Comparison of ENCODE assay signal across 15 cellular contexts in genomic region chr17:76202516-76202915, GRCh38. TPM values are rescaled to one million over a fixed set of nuclear protein-coding genes. Genes with fewer than 3 reads are reported as not detected.
DNase-seq lines count a peak whose midpoint lies in the region; ATAC-seq, FAIRE-seq and TF ChIP-seq lines count a peak whose summit lies in the region.
"Had no signal": no experiment of that assay in that cellular context is flagged by ENCODE, and none has a peak within 500 bp of the region (broad histone marks: within the 10 kb centered on the region; RNA-seq: fewer than 3 reads in every experiment).

No MANE protein-coding gene starts in this region.

- ATAC-seq in GM19395 (IDR thresholded peaks at IDR 0.05; ENCODE audit: unreplicated experiment) (no peak), HG03045 (IDR thresholded peaks at IDR 0.05; ENCODE audit: unreplicated experiment) (no peak)
- ATAC-seq: activated CD4-positive, alpha-beta T cell treated with anti-CD3 and anti-CD28 coated beads for 36 hours; left lung had no signal

- peak; percentile 17 for DNase-seq in activated effector memory CD4-positive, alpha-beta T cell treated with anti-CD3 and anti-CD28 coated beads, Interleukin-2, amount 50 U/mL, for 16 hours
- no peak for DNase-seq in activated effector memory CD4-positive, alpha-beta T cell treated with Interleukin-2 at 50 U/mL for 16 hours
- DNase-seq in NCI-H2227 treated with DMSO at 0.1 percent for 48 hours (lab: John Stamatoyannopoulos, UW) (peak; percentile 63), bronchial epithelial cell (ENCODE audit: low read depth) (peak; percentile 79), ureter (ENCODE audit: low spot score) (peak; percentile 60), DMS 273 treated with DMSO at 0.1 percent for 48 hours (lab: John Stamatoyannopoulos, UW) (no peak)
- DNase-seq: activated CD4-positive, alpha-beta T cell treated with anti-CD3 and anti-CD28 coated beads for 36 hours; activated gamma-delta T cell; central memory CD4-positive, alpha-beta T cell; hypothalamus; left lung; NCI-H2081 treated with DMSO at 0.1 percent for 48 hours; transverse colon had no signal

- H3K27me3 ChIP-seq in bronchial epithelial cell (ENCODE audit: control insufficient read depth, insufficient read depth, low read length): no peaks in the 10 kb centered on the region
- H3K27me3 ChIP-seq: left lung, transverse colon had no signal

- FAIRE-seq in bronchial epithelial cell (lab: Jason Lieb, UNC): no peak

- H3K4me3 ChIP-seq in bronchial epithelial cell (ENCODE audit: low read depth, low read length): no peak overlapping the region
- H3K4me3 ChIP-seq: left lung, transverse colon had no signal

- TF ChIP-seq CTCF in bronchial epithelial cell (IDR thresholded peaks at IDR 0.05; ENCODE audit: insufficient read depth, low read length, severe bottlenecking): no peak

- no peaks in the 10 kb centered on the region for H3K36me3 ChIP-seq in bronchial epithelial cell (ENCODE audit: control insufficient read depth, insufficient read depth, low read length)
- H3K36me3 ChIP-seq: left lung, transverse colon had no signal

RNA-seq across cellular contexts. Expression of gene RNF157, which starts 37.8 kb away (rescaled TPM):
- not detected in 2 replicates for total RNA-seq in bronchial epithelial cell
- total RNA-seq in ureter: 4.3 TPM

Comparison
In these comparisons a context has a peak if more than half of its experiments do, and no peak if none do; other contexts are left out.
1. DNase-seq: peak in activated effector memory CD4-positive, alpha-beta T cell treated with anti-CD3 and anti-CD28 coated beads, Interleukin-2, amount 50 U/mL, for 16 hours (single experiment), NCI-H2227 treated with DMSO at 0.1 percent for 48 hours (single experiment), bronchial epithelial cell (single experiment) and ureter (single experiment); none in activated effector memory CD4-positive, alpha-beta T cell treated with Interleukin-2 at 50 U/mL for 16 hours (single experiment) and DMS 273 treated with DMSO at 0.1 percent for 48 hours (single experiment).